18 cellular contexts compared by ENCODE assay signal in genomic region chr9:120761011-120761410, GRCh38. TPM values are rescaled to one million over a fixed set of nuclear protein-coding genes. Genes with fewer than 3 reads are reported as not detected.
DNase-seq lines count a peak whose midpoint lies in the region; ATAC-seq, FAIRE-seq and TF ChIP-seq lines count a peak whose summit lies in the region.
"Had no signal": no experiment of that assay in that cellular context is flagged by ENCODE, and none has a peak within 500 bp of the region (broad histone marks: within the 10 kb centered on the region; RNA-seq: fewer than 3 reads in every experiment).

No MANE protein-coding gene starts in this region.

- no peak overlapping the region for H3K4me3 ChIP-seq in breast epithelium
- H3K4me3 ChIP-seq in astrocyte (ENCODE audit: insufficient read depth, low read depth, low read length): no peak overlapping the region
- H3K4me3 ChIP-seq: SJCRH30 had no signal

- H3K36me3 ChIP-seq in breast epithelium: peaks cover 2% of the 10 kb centered on the region
- H3K36me3 ChIP-seq in astrocyte (ENCODE audit: insufficient read depth, low read length): peaks cover 25% of the 10 kb centered on the region

- intact Hi-C loops in MCF 10A (cut with micrococcal nuclease) (no loop called here), breast epithelium (cut with DNase I; ENCODE audit: low total_unique reads) (no loop called here)
- intact Hi-C loops in activated T-helper 2 cell treated with anti-CD3 and anti-CD28 coated beads, Interferon-gamma antibody, Interleukin-2, Interleukin-4, amounts not matched to agents 10 μg/mL and 5 μg/mL and 100 μg/mL, durations not matched to agents 14 hours and 24 hours and 36 hours (cut with micrococcal nuclease): no loop called here

- H2AFZ ChIP-seq in astrocyte (ENCODE audit: low read depth, low read length): no peak overlapping the region

- H3K9me3 Mint-ChIP-seq in MCF 10A (ENCODE audit: unreplicated experiment): no peaks in the 10 kb centered on the region
- H3K9me3 Mint-ChIP-seq in astrocyte (ENCODE audit: unreplicated experiment): no peaks in the 10 kb centered on the region
- H3K9me3 Mint-ChIP-seq in activated T-helper 2 cell treated with anti-CD3 and anti-CD28 coated beads, Interferon-gamma antibody, Interleukin-2, Interleukin-4, amounts not matched to agents 10 μg/mL and 5 μg/mL and 100 μg/mL, durations not matched to agents 14 hours and 24 hours and 36 hours: no peaks in the 10 kb centered on the region

- BruUV-seq in MCF 10A (replicated peaks; lab: Mats Ljungman, UMichigan): no TSS peak

- no peak for TF ChIP-seq POLR2A in breast epithelium (IDR thresholded peaks at IDR 0.05)

- TF ChIP-seq CTCF in MCF 10A (IDR thresholded peaks at IDR 0.05; ENCODE audit: unreplicated experiment) (no peak), breast epithelium (IDR thresholded peaks at IDR 0.05) (no peak), astrocyte (IDR thresholded peaks at IDR 0.05; ENCODE audit: insufficient read depth, low read depth, low read length) (no peak)

- ATAC-seq in HG03378 (IDR thresholded peaks at IDR 0.05; ENCODE audit: unreplicated experiment): no peak
- no peak for ATAC-seq in HG03108 (IDR thresholded peaks at IDR 0.05; ENCODE audit: unreplicated experiment)
- ATAC-seq: PC-3 had no signal

- peaks cover 18% of the 10 kb centered on the region for H4K20me1 ChIP-seq in astrocyte (ENCODE audit: insufficient read depth, low read length)

- H3K4me3 Mint-ChIP-seq in MCF 10A (ENCODE audit: unreplicated experiment) (no peak overlapping the region), astrocyte (ENCODE audit: unreplicated experiment) (peak overlapping the region; percentile 55)
- H3K4me3 Mint-ChIP-seq in activated T-helper 2 cell treated with anti-CD3 and anti-CD28 coated beads, Interferon-gamma antibody, Interleukin-2, Interleukin-4, amounts not matched to agents 10 μg/mL and 5 μg/mL and 100 μg/mL, durations not matched to agents 14 hours and 24 hours and 36 hours (ENCODE audit: low read depth): no peak overlapping the region

- H3K36me3 Mint-ChIP-seq in MCF 10A (ENCODE audit: insufficient read depth, unreplicated experiment) (peaks cover 67% of the 10 kb centered on the region), astrocyte (ENCODE audit: low read depth, unreplicated experiment) (peaks cover 7% of the 10 kb centered on the region)
- H3K36me3 Mint-ChIP-seq in activated T-helper 2 cell treated with anti-CD3 and anti-CD28 coated beads, Interferon-gamma antibody, Interleukin-2, Interleukin-4, amounts not matched to agents 10 μg/mL and 5 μg/mL and 100 μg/mL, durations not matched to agents 14 hours and 24 hours and 36 hours (ENCODE audit: low read depth): peaks cover 61% of the 10 kb centered on the region

- CTCF ChIA-PET in MCF 10A (lab: Yijun Ruan, JAX): interaction anchor here (0.6 to 1.5 kb wide), 6 partner anchors 8 to 299 kb away, joined by 3 to 5 read pairs (median 4); partner anchors contain the start of gene PSMD5

- H3K9me3 ChIP-seq in breast epithelium (no peaks in the 10 kb centered on the region), astrocyte (ENCODE audit: insufficient read depth, low read depth, low read length) (no peaks in the 10 kb centered on the region)
- H3K9me3 ChIP-seq: SJCRH30 had no signal

- H3K4me2 ChIP-seq in astrocyte (ENCODE audit: low read length): no peak overlapping the region

- no peaks in the 10 kb centered on the region for H3K27me3 Mint-ChIP-seq in MCF 10A (ENCODE audit: insufficient read depth, unreplicated experiment)
- no peaks in the 10 kb centered on the region for H3K27me3 Mint-ChIP-seq in astrocyte (ENCODE audit: low read depth, unreplicated experiment)
- H3K27me3 Mint-ChIP-seq in activated T-helper 2 cell treated with anti-CD3 and anti-CD28 coated beads, Interferon-gamma antibody, Interleukin-2, Interleukin-4, amounts not matched to agents 10 μg/mL and 5 μg/mL and 100 μg/mL, durations not matched to agents 14 hours and 24 hours and 36 hours (ENCODE audit: low read depth): no peaks in the 10 kb centered on the region

- POLR2A ChIA-PET in MCF 10A (lab: Yijun Ruan, JAX): interaction anchor here (1.4 kb wide), 1 partner anchor 18 kb away, joined by 3 read pairs; no protein-coding TSS in a partner anchor

- peak; percentile 52 for FAIRE-seq in astrocyte (lab: Jason Lieb, UNC)
- FAIRE-seq: H1 had no signal

- H3K27ac ChIP-seq in breast epithelium: no peak overlapping the region
- H3K27ac ChIP-seq in astrocyte (ENCODE audit: low read depth, low read length): no peak overlapping the region
- H3K27ac ChIP-seq: RWPE1, SJCRH30 had no signal

- H3K4me1 Mint-ChIP-seq in MCF 10A (ENCODE audit: insufficient read depth, unreplicated experiment) (peaks cover 5% of the 10 kb centered on the region), astrocyte (ENCODE audit: low read depth, unreplicated experiment) (peaks cover 6% of the 10 kb centered on the region)
- peaks cover 13% of the 10 kb centered on the region for H3K4me1 Mint-ChIP-seq in activated T-helper 2 cell treated with anti-CD3 and anti-CD28 coated beads, Interferon-gamma antibody, Interleukin-2, Interleukin-4, amounts not matched to agents 10 μg/mL and 5 μg/mL and 100 μg/mL, durations not matched to agents 14 hours and 24 hours and 36 hours (ENCODE audit: low read depth)

- DNase-seq in MCF 10A (ENCODE audit: unreplicated experiment) (no peak), breast epithelium (ENCODE audit: low spot score in 2 of 2) (no peak), astrocyte (ENCODE audit: low read depth) (no peak), iris pigment epithelial cell (ENCODE audit: low read depth) (peak; percentile 50), HuH-7 (ENCODE audit: low spot score) (no peak)
- no peak for DNase-seq in activated T-helper 2 cell treated with anti-CD3 and anti-CD28 coated beads, Interferon-gamma antibody, Interleukin-2, Interleukin-4, amounts not matched to agents 10 μg/mL and 5 μg/mL and 100 μg/mL, durations not matched to agents 14 hours and 24 hours and 36 hours (ENCODE audit: low spot score)
- DNase-seq: C1 segment of cervical spinal cord, COR-L47, NCI-H1092 treated with DMSO at 0.1 percent for 48 hours, NCI-H2081 treated with DMSO at 0.1 percent for 48 hours, NCI-H510A, NCI-H82, PC-3, SJCRH30 had no signal

- H3K27ac Mint-ChIP-seq in MCF 10A (ENCODE audit: low read depth, unreplicated experiment) (peak overlapping the region; percentile 69), astrocyte (ENCODE audit: unreplicated experiment) (no peak overlapping the region)
- no peak overlapping the region for H3K27ac Mint-ChIP-seq in activated T-helper 2 cell treated with anti-CD3 and anti-CD28 coated beads, Interferon-gamma antibody, Interleukin-2, Interleukin-4, amounts not matched to agents 10 μg/mL and 5 μg/mL and 100 μg/mL, durations not matched to agents 14 hours and 24 hours and 36 hours

- H3K79me2 ChIP-seq in astrocyte (ENCODE audit: insufficient read depth, low read length): no peaks in the 10 kb centered on the region

- H3K27me3 ChIP-seq in breast epithelium (no peaks in the 10 kb centered on the region), astrocyte (ENCODE audit: insufficient read depth, low read length) (no peaks in the 10 kb centered on the region)
- H3K27me3 ChIP-seq: SJCRH30 had no signal

- H3K4me1 ChIP-seq in breast epithelium (no peaks in the 10 kb centered on the region), astrocyte (ENCODE audit: insufficient read depth, low read length) (no peaks in the 10 kb centered on the region)
- H3K4me1 ChIP-seq: SJCRH30 had no signal

- no peak overlapping the region for H3K9ac ChIP-seq in astrocyte (ENCODE audit: low read length)

RNA-seq across cellular contexts. Expression of gene FBXW2, which starts 32.2 kb away (rescaled TPM):
- total RNA-seq in MCF 10A (2022) (53.9 and 58.4 TPM in 2 replicates), breast epithelium (10 to 100 TPM; 44.9 to 49.9 (median 49.8) TPM), astrocyte (65.0 and 65.7 TPM in 2 replicates)
- total RNA-seq in activated T-helper 2 cell treated with anti-CD3 and anti-CD28 coated beads, Interferon-gamma antibody, Interleukin-2, Interleukin-4, amounts not matched to agents 10 μg/mL and 5 μg/mL and 100 μg/mL, durations not matched to agents 14 hours and 24 hours and 36 hours: 79.7 and 80.2 TPM in 2 replicates

RNA-seq across cellular contexts. Expression of gene MEGF9, which starts 46.7 kb away (rescaled TPM):
- total RNA-seq in MCF 10A (2022) (5.7 and 6.9 TPM in 2 replicates), breast epithelium (10 to 100 TPM; 22.0 to 30.3 (median 27.2) TPM), astrocyte (12.1 and 17.7 TPM in 2 replicates)
- 5.0 TPM in 2 replicates for total RNA-seq in activated T-helper 2 cell treated with anti-CD3 and anti-CD28 coated beads, Interferon-gamma antibody, Interleukin-2, Interleukin-4, amounts not matched to agents 10 μg/mL and 5 μg/mL and 100 μg/mL, durations not matched to agents 14 hours and 24 hours and 36 hours
